ENCODE assay signal across 19 cellular contexts in genomic region chr1:36572906-36573305, GRCh38.
DNase-seq lines count a peak whose midpoint lies in the region; ATAC-seq, FAIRE-seq and TF ChIP-seq lines count a peak whose summit lies in the region.
"Had no signal": no experiment of that assay in that cellular context is flagged by ENCODE, and none has a peak within 500 bp of the region (broad histone marks: within the 10 kb centered on the region; RNA-seq: fewer than 3 reads in every experiment).

No MANE protein-coding gene starts in this region.

- no TSS peak for BruUV-seq in GM12878 (replicated peaks; lab: Mats Ljungman, UMichigan)

- no peak overlapping the region for H3K4me3 ChIP-seq in BE2C (ENCODE audit: low read depth, low read length)
- H3K4me3 ChIP-seq in GM12878, result no peak overlapping the region
- peak overlapping the region; percentile 38 for H3K4me3 ChIP-seq in neural cell (ENCODE audit: low read length)
- H3K4me3 ChIP-seq: BLaER1, MG63, Peyer's patch had no signal

- DNase-seq in BE2C (peak; percentile 30), CD14-positive monocyte (ENCODE audit: low spot score) (peak; percentile 40), GM12878 (ENCODE audit: low read depth, low spot score) (no peak), OCI-M2 (lab: John Stamatoyannopoulos, UW; ENCODE audit: unreplicated experiment) (no peak), DMS114 treated with DMSO at 0.1 percent for 48 hours (lab: John Stamatoyannopoulos, UW; ENCODE audit: unreplicated experiment) (no peak)
- no peak for DNase-seq in stimulated activated naive CD4-positive, alpha-beta T cell (lab: John Stamatoyannopoulos, UW)
- DNase-seq: CD4-positive, alpha-beta memory T cell; DMS79; HFFc6; MG63; NCI-H1436 treated with DMSO at 0.1 percent for 48 hours; NCI-H1930; NCI-H446; NK-92 treated with Interleukin-12 subunit alpha and Interleukin-12 subunit beta, amount 100 ng/mL, for 24 hours; Peyer's patch had no signal

- SMC1A ChIA-PET in GM12878 (lab: Charles Lee; ENCODE audit: uncharacterized antibody, unreplicated experiment), result no interaction called here

- no peak overlapping the region for H3K4me3 Mint-ChIP-seq in CD14-positive monocyte
- H3K4me3 Mint-ChIP-seq: CD4-positive, alpha-beta memory T cell; H9; HFFc6 had no signal

- no peaks in the 10 kb centered on the region; the same call in 1 of the 2 replicates for H3K4me1 ChIP-seq in BE2C
- H3K4me1 ChIP-seq in GM12878 (ENCODE audit: control insufficient read depth, insufficient read depth, low read length), result no peaks in the 10 kb centered on the region
- H3K4me1 ChIP-seq: Peyer's patch had no signal

- H3F3A ChIP-seq in neural cell (ENCODE audit: insufficient read depth, low read length, poor library complexity, severe bottlenecking), result no peaks in the 10 kb centered on the region

- in situ Hi-C loops in GM12878 (cut with MboI), result no loop called here

- H3K9ac ChIP-seq in GM12878 (ENCODE audit: control insufficient read depth, insufficient read depth, low read length), result no peak overlapping the region
- H3K9ac ChIP-seq in neural cell (ENCODE audit: low read length), result peak overlapping the region; percentile 10
- H3K9ac ChIP-seq: BLaER1 had no signal

- peaks cover 0 to 3% (median 0%) of the 10 kb centered on the region in 7 donors for H3K9me3 Mint-ChIP-seq in CD14-positive monocyte
- H3K9me3 Mint-ChIP-seq: CD4-positive, alpha-beta memory T cell; H9; HFFc6 had no signal

- H3K9me2 ChIP-seq in neural cell (ENCODE audit: insufficient read depth, low read length), result no peaks in the 10 kb centered on the region

- POLR2A ChIA-PET in GM12878 (lab: Charles Lee), result no interaction called here

- FAIRE-seq in GM12878 (lab: Jason Lieb, UNC), result no peak

- H3K27me3 ChIP-seq in BE2C (no peaks in the 10 kb centered on the region), GM12878 (replicated peaks in 1 of 2; ENCODE audit: control insufficient read depth in 2 of 2, insufficient read depth in 2 of 2, low read length in 1 of 2) (no peaks in the 10 kb centered on the region; a peak in 1 of 4 replicates), neural cell (ENCODE audit: insufficient read depth, low read depth, low read length) (no peaks in the 10 kb centered on the region)
- H3K27me3 ChIP-seq: BLaER1, MG63, Peyer's patch had no signal

- H2AFZ ChIP-seq in GM12878 (ENCODE audit: control insufficient read depth, low read depth, low read length), result no peak overlapping the region
- H2AFZ ChIP-seq in neural cell (ENCODE audit: low read depth, low read length), result no peak overlapping the region

- H3K27ac ChIP-seq in GM12878 (ENCODE audit: control insufficient read depth, insufficient read depth) (no peak overlapping the region), neural cell (ENCODE audit: low read length) (peak overlapping the region; percentile 44)
- H3K27ac ChIP-seq: BLaER1, Peyer's patch had no signal

- no peaks in the 10 kb centered on the region for H3K4me1 Mint-ChIP-seq in CD14-positive monocyte
- H3K4me1 Mint-ChIP-seq: CD4-positive, alpha-beta memory T cell had no signal

- TF ChIP-seq CTCF in BE2C (IDR thresholded peaks at IDR 0.05; ENCODE audit: low read depth, low read length) (no peak), CD14-positive monocyte (IDR thresholded peaks at IDR 0.05) (no peak), GM12878 (IDR thresholded peaks at IDR 0.05 in 2 of 3, conservative IDR thresholded peaks at IDR 0.05 in 1 of 3; ENCODE audit: control insufficient read depth in 2 of 3, extremely low read depth in 1 of 3, insufficient read depth in 1 of 3, low read depth in 3 of 3, low read length in 3 of 3) (no peak), neural cell (IDR thresholded peaks at IDR 0.05; ENCODE audit: poor library complexity, severe bottlenecking) (no peak)

- peaks cover 4 to 24% (median 14%) of the 10 kb centered on the region in 3 donors for H3K27me3 Mint-ChIP-seq in CD14-positive monocyte (ENCODE audit: low read depth in 3 of 3)

- no peaks in the 10 kb centered on the region for H3K79me2 ChIP-seq in GM12878 (ENCODE audit: control insufficient read depth, insufficient read depth, low read length)
- no peaks in the 10 kb centered on the region for H3K79me2 ChIP-seq in neural cell (replicated peaks; ENCODE audit: insufficient read depth, low read length)

- no peaks in the 10 kb centered on the region for H3K36me3 Mint-ChIP-seq in CD14-positive monocyte
- H3K36me3 Mint-ChIP-seq: CD4-positive, alpha-beta memory T cell had no signal

- CTCF ChIA-PET in GM12878 (lab: Yijun Ruan, JAX), result interaction anchor here (0.6 kb wide), 1 partner anchor 138 kb away, joined by 3 read pairs; no protein-coding TSS in a partner anchor

- no peak for TF ChIP-seq EP300 in GM12878 (IDR thresholded peaks at IDR 0.05; ENCODE audit: borderline replicate concordance in 1 of 2, control insufficient read depth in 1 of 2, low read depth in 2 of 2, low read length in 2 of 2)
- TF ChIP-seq EP300 in neural cell (conservative IDR thresholded peaks at IDR 0.05; ENCODE audit: poor library complexity, severe bottlenecking), result peak; percentile 81

- H3K9me3 ChIP-seq in BE2C (no peaks in the 10 kb centered on the region), GM12878 (replicated peaks; ENCODE audit: control insufficient read depth, insufficient read depth, low read length) (no peaks in the 10 kb centered on the region), neural cell (ENCODE audit: low read length) (no peaks in the 10 kb centered on the region)
- H3K9me3 ChIP-seq: BLaER1, MG63, Peyer's patch had no signal

- intact Hi-C loops in CD14-positive monocyte (cut with micrococcal nuclease) (no loop called here), GM12878 (cut with micrococcal nuclease; ENCODE audit: unreplicated experiment) (loop anchor here (10.0 kb wide), 1 partner anchor 752 kb away; no protein-coding TSS in a partner anchor)

- TF ChIP-seq RAD21 in GM12878 (IDR thresholded peaks at IDR 0.05; ENCODE audit: insufficient read depth, low read depth, low read length) (no peak), neural cell (conservative IDR thresholded peaks at IDR 0.05) (no peak)

- 22% methylated on average over 11 of the region's 11 CpGs for WGBS in GM12878 (ENCODE audit: insufficient coverage, insufficient replicate concordance, low lambda C conversion rate, missing lambda C conversion rate)

- RAD21 ChIA-PET in GM12878 (lab: Charles Lee; ENCODE audit: unreplicated experiment), result no interaction called here

- TF ChIP-seq POLR2A in GM12878 (IDR thresholded peaks at IDR 0.05; ENCODE audit: low read depth, low read length), result no peak

- H3K4me2 ChIP-seq in GM12878 (ENCODE audit: control insufficient read depth, insufficient read depth) (no peak overlapping the region), neural cell (ENCODE audit: low read length) (peak overlapping the region; percentile 14)
- H3K4me2 ChIP-seq: BLaER1 had no signal

- H3K36me3 ChIP-seq in BE2C (no peaks in the 10 kb centered on the region), GM12878 (ENCODE audit: control insufficient read depth in 2 of 2, insufficient read depth in 2 of 2, low read length in 1 of 2) (no peaks in the 10 kb centered on the region), neural cell (ENCODE audit: insufficient read depth, low read length) (no peaks in the 10 kb centered on the region)
- H3K36me3 ChIP-seq: BLaER1, MG63, Peyer's patch had no signal

- no peak for ATAC-seq in GM12878
- ATAC-seq: SK-N-SH treated with all-trans-retinoic acid at 6 μM for 48 hours had no signal

- H4K20me1 ChIP-seq in GM12878 (ENCODE audit: control insufficient read depth, insufficient read depth) (no peaks in the 10 kb centered on the region), neural cell (ENCODE audit: insufficient read depth) (no peaks in the 10 kb centered on the region)
- H4K20me1 ChIP-seq: BLaER1 had no signal

- H3K27ac Mint-ChIP-seq in CD14-positive monocyte, result peak overlapping the region in 1 of 7 donors; percentile 18
- H3K27ac Mint-ChIP-seq: HFFc6 had no signal

TF ChIP-seq in GM12878, 131 proteins besides CTCF, POLR2A, EP300 and RAD21:
- TF ChIP-seq PKNOX1 (IDR thresholded peaks at IDR 0.05) (peak; percentile 29; the same call in 1 of the 2 replicates), IKZF1 (conservative IDR thresholded peaks at IDR 0.05) (no peak)

TF ChIP-seq in neural cell, 6 proteins besides CTCF, POLR2A, EP300 and RAD21:
- TF ChIP-seq SMC3 (conservative IDR thresholded peaks at IDR 0.05; ENCODE audit: poor library complexity), result no peak
- no peak for TF ChIP-seq EZH2 (IDR thresholded peaks at IDR 0.05; ENCODE audit: borderline replicate concordance, insufficient read depth, low read length, poor library complexity, severe bottlenecking)
- TF ChIP-seq REST (IDR thresholded peaks at IDR 0.05; ENCODE audit: borderline replicate concordance), result no peak
- TF ChIP-seq MXI1 (conservative IDR thresholded peaks at IDR 0.05; ENCODE audit: poor library complexity, severe bottlenecking), result no peak
- TF ChIP-seq TAF1 (IDR thresholded peaks at IDR 0.05; ENCODE audit: low read depth), result no peak
- TF ChIP-seq POLR2AphosphoS5 (IDR thresholded peaks at IDR 0.05), result peak; percentile 61

Comparison
In these comparisons a context has a peak if more than half of its experiments do, and no peak if none do; other contexts are left out.
1. DNase-seq: peak in BE2C (single experiment) and CD14-positive monocyte (single experiment); none in GM12878 (single experiment), OCI-M2 (single experiment), stimulated activated naive CD4-positive, alpha-beta T cell (0 of 6) and DMS114 treated with DMSO at 0.1 percent for 48 hours (single experiment).